Comparison of ENCODE assay signal across 8 cellular contexts in genomic region chrX:50903387-50904027, GRCh38. TPM values are rescaled to one million over a fixed set of nuclear protein-coding genes. Genes with fewer than 3 reads are reported as not detected.
DNase-seq lines count a peak whose midpoint lies in the region; ATAC-seq and TF ChIP-seq lines count a peak whose summit lies in the region.

No MANE protein-coding gene starts in this region.

- no peaks in the 10 kb centered on the region for H3K36me3 Mint-ChIP-seq in endodermal cell (ENCODE audit: low read depth)
- no peaks in the 10 kb centered on the region for H3K36me3 Mint-ChIP-seq in nephron (ENCODE audit: low read depth)
- H3K36me3 Mint-ChIP-seq in effector memory CD8-positive, alpha-beta T cell (ENCODE audit: insufficient read depth), result no peaks in the 10 kb centered on the region
- no peaks in the 10 kb centered on the region for H3K36me3 Mint-ChIP-seq in naive thymus-derived CD8-positive, alpha-beta T cell

- TF ChIP-seq CTCF in C4-2B (conservative IDR thresholded peaks at IDR 0.05), result peak; percentile 69
- TF ChIP-seq CTCF in endodermal cell (conservative IDR thresholded peaks at IDR 0.05), result peak; percentile 80
- peak; percentile 59 to 73 (median 68) for TF ChIP-seq CTCF in nephron (IDR thresholded peaks at IDR 0.05; ENCODE audit: unreplicated experiment in 3 of 3)

- ATAC-seq in GM18861 (IDR thresholded peaks at IDR 0.05; ENCODE audit: unreplicated experiment), result peak; percentile 49
- ATAC-seq in effector memory CD8-positive, alpha-beta T cell (replicated peaks), result no peak
- no peak for ATAC-seq in naive thymus-derived CD8-positive, alpha-beta T cell

- H3K4me3 Mint-ChIP-seq in endodermal cell (no peak overlapping the region), nephron (peak overlapping the region; percentile 43 to 68 (median 54))
- H3K4me3 Mint-ChIP-seq in effector memory CD8-positive, alpha-beta T cell, result no peak overlapping the region
- H3K4me3 Mint-ChIP-seq in naive thymus-derived CD8-positive, alpha-beta T cell, result no peak overlapping the region

- H3K27ac Mint-ChIP-seq in endodermal cell, result no peak overlapping the region
- H3K27ac Mint-ChIP-seq in nephron, result peak overlapping the region in 1 of 3 experiments; percentile 55
- no peak overlapping the region for H3K27ac Mint-ChIP-seq in effector memory CD8-positive, alpha-beta T cell
- no peak overlapping the region for H3K27ac Mint-ChIP-seq in naive thymus-derived CD8-positive, alpha-beta T cell

- H3K36me3 ChIP-seq in endodermal cell (ENCODE audit: control insufficient read depth, insufficient read depth, low read length), result no peaks in the 10 kb centered on the region

- WGBS in endodermal cell (ENCODE audit: insufficient coverage in 1 of 2, insufficient read length in 1 of 2), 2 experiments, result 26% methylated on average over 3 of the region's 8 CpGs; no CpG with 5 or more reads in 1 of the 2 experiments

- H3K27ac ChIP-seq in C4-2B (no peak overlapping the region), endodermal cell (ENCODE audit: low read depth, low read length) (no peak overlapping the region)

- H3K9ac ChIP-seq in endodermal cell (ENCODE audit: extremely low read depth, low read length, poor library complexity, severe bottlenecking), result no peak overlapping the region

- H3K9me3 Mint-ChIP-seq in endodermal cell, result peaks cover 19% of the 10 kb centered on the region
- peaks cover 3% of the 10 kb centered on the region for H3K9me3 Mint-ChIP-seq in nephron
- H3K9me3 Mint-ChIP-seq in effector memory CD8-positive, alpha-beta T cell, result no peaks in the 10 kb centered on the region
- H3K9me3 Mint-ChIP-seq in naive thymus-derived CD8-positive, alpha-beta T cell, result no peaks in the 10 kb centered on the region

- H3K4me1 ChIP-seq in endodermal cell (ENCODE audit: control insufficient read depth, insufficient read depth, low read length), result no peaks in the 10 kb centered on the region

- H3K27me3 ChIP-seq in endodermal cell (ENCODE audit: control insufficient read depth, insufficient read depth, low read length, poor library complexity, severe bottlenecking), result no peaks in the 10 kb centered on the region

- DNase-seq in NCI-H69 (lab: John Stamatoyannopoulos, UW) (peak; percentile 9), endodermal cell (peak; percentile 69), NCI-H510A (lab: John Stamatoyannopoulos, UW) (no peak)
- DNase-seq in effector memory CD8-positive, alpha-beta T cell, result no peak
- no peak for DNase-seq in naive thymus-derived CD8-positive, alpha-beta T cell

- H3K4me1 Mint-ChIP-seq in endodermal cell (no peaks in the 10 kb centered on the region), nephron (no peaks in the 10 kb centered on the region)
- no peaks in the 10 kb centered on the region for H3K4me1 Mint-ChIP-seq in effector memory CD8-positive, alpha-beta T cell (ENCODE audit: low read depth in 2 of 2)
- no peaks in the 10 kb centered on the region for H3K4me1 Mint-ChIP-seq in naive thymus-derived CD8-positive, alpha-beta T cell

- H3K9me3 ChIP-seq in endodermal cell (ENCODE audit: control insufficient read depth, low read length), result no peaks in the 10 kb centered on the region

- POLR2A ChIA-PET in naive thymus-derived CD8-positive, alpha-beta T cell (lab: Charles Lee), result no interaction called here

- no peak overlapping the region for H3K4me3 ChIP-seq in endodermal cell (ENCODE audit: low read length)

- H3K27me3 Mint-ChIP-seq in endodermal cell (ENCODE audit: insufficient read depth) (no peaks in the 10 kb centered on the region), nephron (ENCODE audit: low read depth) (peaks cover 3% of the 10 kb centered on the region)
- peaks cover 0 to 7% of the 10 kb centered on the region in 2 donors for H3K27me3 Mint-ChIP-seq in effector memory CD8-positive, alpha-beta T cell
- no peaks in the 10 kb centered on the region for H3K27me3 Mint-ChIP-seq in naive thymus-derived CD8-positive, alpha-beta T cell

RNA-seq across cellular contexts. Expression of gene BMP15, which starts 7.0 kb away (rescaled TPM):
- total RNA-seq in endodermal cell, result not detected
- polyA plus RNA-seq in endodermal cell (2013, experiment 1 of 2), result not detected
- not detected for polyA plus RNA-seq in endodermal cell (2013, experiment 2 of 2)
- total RNA-seq in naive thymus-derived CD8-positive, alpha-beta T cell, result not detected
- not detected for polyA plus RNA-seq in naive thymus-derived CD8-positive, alpha-beta T cell

Comparison
In these comparisons a context has a peak if more than half of its experiments do, and no peak if none do; other contexts are left out.
1. DNase-seq: peak in NCI-H69 (single experiment) and endodermal cell (single experiment); none in NCI-H510A (single experiment), effector memory CD8-positive, alpha-beta T cell (0 of 3) and naive thymus-derived CD8-positive, alpha-beta T cell (0 of 10).
2. H3K4me3 Mint-ChIP-seq: peak in nephron (3 of 3); none in endodermal cell (single experiment), effector memory CD8-positive, alpha-beta T cell (0 of 2) and naive thymus-derived CD8-positive, alpha-beta T cell (0 of 10).
3. Peak in every context shown above with its lines, with median percentiles within 50 percentile points of each other: CTCF ChIP-seq.